ENCODE assay signal across 8 cellular contexts in the genomic region with DNA sequence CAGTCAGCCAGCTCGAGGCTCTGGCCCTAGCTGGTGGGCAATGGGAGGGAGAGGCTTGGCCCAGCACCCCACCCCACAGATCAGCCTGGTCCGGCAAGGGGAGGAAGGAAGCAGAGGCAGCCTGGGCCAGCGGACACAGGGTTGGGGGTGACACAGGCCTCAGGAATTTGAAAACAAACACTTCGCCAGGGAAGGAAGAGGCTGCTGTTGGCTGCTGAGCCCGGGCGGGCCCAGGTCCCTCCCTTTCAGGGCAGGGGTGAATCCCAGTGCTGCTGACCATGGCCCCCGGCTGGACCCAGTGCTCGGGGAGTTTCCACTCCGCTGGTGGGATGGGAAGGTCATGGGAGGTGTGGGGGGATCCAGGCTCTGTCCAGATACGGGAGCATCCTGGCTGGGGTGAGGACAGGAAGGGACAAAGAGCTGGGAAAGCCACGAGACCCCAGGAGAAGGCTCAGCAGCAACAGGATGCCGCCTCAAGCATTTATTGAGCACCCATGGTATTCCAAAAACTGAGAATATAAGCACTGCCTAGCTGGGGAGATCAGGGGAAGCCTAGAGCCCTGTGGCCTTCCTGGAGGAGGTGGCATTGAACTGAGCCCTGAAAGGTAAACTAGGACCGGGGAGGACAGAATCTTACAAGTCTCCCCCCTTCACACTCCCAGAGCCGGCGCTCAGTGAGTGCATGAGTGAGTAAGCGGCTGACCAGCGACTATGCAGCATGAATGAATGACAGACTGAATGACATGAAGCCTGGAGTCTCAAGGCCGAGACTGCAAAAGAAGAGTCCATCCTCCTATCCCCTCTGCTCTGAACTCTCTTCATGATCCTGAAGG. TPM values are rescaled to one million over a fixed set of nuclear protein-coding genes. Genes with fewer than 3 reads are reported as not detected.
A peak's percentile ranks its signal among the peaks of the same experiment; 100 is the strongest.
DNase-seq lines count a peak whose midpoint lies in the region; ATAC-seq, FAIRE-seq and TF ChIP-seq lines count a peak whose summit lies in the region.

No MANE protein-coding gene starts in this region.

- TF ChIP-seq EP300 in stomach (IDR thresholded peaks at IDR 0.05), result no peak

- H3K36me3 ChIP-seq in keratinocyte (ENCODE audit: control insufficient read depth in 2 of 2, extremely low read depth in 1 of 2, insufficient read depth in 2 of 2, low read length in 2 of 2) (no peaks in the 10 kb centered on the region), stomach (no peaks in the 10 kb centered on the region)

- H2AFZ ChIP-seq in keratinocyte (ENCODE audit: control insufficient read depth, low read length), result peak overlapping the region; percentile 27

- H3K9me3 Mint-ChIP-seq in HFFc6, result no peaks in the 10 kb centered on the region
- H3K9me3 Mint-ChIP-seq in MCF 10A (ENCODE audit: unreplicated experiment), result no peaks in the 10 kb centered on the region

- WGBS in stomach, 5 donors, result 43 to 49% (median 46%) methylated on average over 17 to 18 of the region's 18 CpGs

- peaks cover 4% of the 10 kb centered on the region; the same call in 1 of the 2 replicates for H3K36me3 Mint-ChIP-seq in HFFc6 (ENCODE audit: low read depth)
- no peaks in the 10 kb centered on the region for H3K36me3 Mint-ChIP-seq in MCF 10A (ENCODE audit: insufficient read depth, unreplicated experiment)

- H3K27ac ChIP-seq in keratinocyte (ENCODE audit: control insufficient read depth, insufficient read depth, low read length) (peak overlapping the region; percentile 86), stomach (peak overlapping the region; percentile 69 to 94 (median 89))

- H4K20me1 ChIP-seq in keratinocyte (ENCODE audit: control insufficient read depth, extremely low read depth, insufficient read depth, low read length), result no peaks in the 10 kb centered on the region

- peak overlapping the region; percentile 83 for H3K4me3 Mint-ChIP-seq in HFFc6
- peak overlapping the region; percentile 69 for H3K4me3 Mint-ChIP-seq in MCF 10A (ENCODE audit: unreplicated experiment)

- no peaks in the 10 kb centered on the region for H3K9me1 ChIP-seq in keratinocyte (ENCODE audit: control insufficient read depth, extremely low read depth, insufficient read depth, low read length)

- H3K27me3 ChIP-seq in keratinocyte (ENCODE audit: control insufficient read depth, extremely low read depth, insufficient read depth, low read length) (no peaks in the 10 kb centered on the region), stomach (no peaks in the 10 kb centered on the region)

- POLR2A ChIA-PET in MCF 10A (lab: Yijun Ruan, JAX), result interaction anchor here (1.0 to 10.2 kb wide), 12 partner anchors 8 to 348 kb away, joined by 3 to 153 read pairs (median 13); a partner anchor contains a TSS

- H3K4me1 ChIP-seq in keratinocyte (ENCODE audit: control insufficient read depth, extremely low read depth, insufficient read depth, low read length) (peaks cover 45% of the 10 kb centered on the region), stomach (peaks cover 42 to 76% (median 69%) of the 10 kb centered on the region in 4 donors)

- dilution Hi-C loops in keratinocyte (cut with MboI; ENCODE audit: extremely low pct_ligation_motif_present, low sequenced_read_pairs), result no loop called here

- CTCF ChIA-PET in MCF 10A (lab: Yijun Ruan, JAX), result interaction anchor here (1.2 to 14.5 kb wide), 6 partner anchors 18 to 175 kb away, joined by 3 to 373 read pairs (median 4); a partner anchor contains a TSS

- TF ChIP-seq POLR2A in stomach (IDR thresholded peaks at IDR 0.05), result no peak

- H3K9me3 ChIP-seq in keratinocyte (ENCODE audit: control insufficient read depth, low read depth, low read length) (no peaks in the 10 kb centered on the region), stomach (no peaks in the 10 kb centered on the region)

- TF ChIP-seq CTCF in HFFc6 (IDR thresholded peaks at IDR 0.05) (no peak), MCF 10A (IDR thresholded peaks at IDR 0.05; ENCODE audit: unreplicated experiment) (no peak), keratinocyte (optimal IDR thresholded peaks at IDR 0.05 in 1 of 3, IDR thresholded peaks at IDR 0.05 in 1 of 3, conservative IDR thresholded peaks at IDR 0.05 in 1 of 3; ENCODE audit: extremely low read depth in 1 of 3, insufficient read depth in 2 of 3, low read length in 3 of 3) (no peak), stomach (IDR thresholded peaks at IDR 0.05) (no peak)

- ATAC-seq in GM21515 (IDR thresholded peaks at IDR 0.05; ENCODE audit: unreplicated experiment), result no peak
- no peak for ATAC-seq in HG03280 (IDR thresholded peaks at IDR 0.05; ENCODE audit: unreplicated experiment)

- H3K27me3 Mint-ChIP-seq in HFFc6 (ENCODE audit: insufficient read depth) (no peaks in the 10 kb centered on the region; the same call in 1 of the 2 replicates), MCF 10A (ENCODE audit: insufficient read depth, unreplicated experiment) (no peaks in the 10 kb centered on the region)

- peak overlapping the region; percentile 67 for H3K9ac ChIP-seq in keratinocyte (ENCODE audit: control insufficient read depth, extremely low read depth, insufficient read depth, low read length)

- BruUV-seq in MCF 10A (replicated peaks; lab: Mats Ljungman, UMichigan), result TSS peak; percentile 54

- H3K4me1 Mint-ChIP-seq in HFFc6 (ENCODE audit: low read depth), result peaks cover 64% of the 10 kb centered on the region
- H3K4me1 Mint-ChIP-seq in MCF 10A (ENCODE audit: insufficient read depth, unreplicated experiment), result peaks cover 44% of the 10 kb centered on the region

- H3K4me3 ChIP-seq in keratinocyte (ENCODE audit: control insufficient read depth in 2 of 3, extremely low read depth in 1 of 3, insufficient read depth in 2 of 3, low read depth in 1 of 3, low read length in 3 of 3) (no peak overlapping the region), stomach (no peak overlapping the region)

- peak; percentile 55 for FAIRE-seq in keratinocyte (lab: Jason Lieb, UNC)

- peak overlapping the region; percentile 99 for H3K27ac Mint-ChIP-seq in HFFc6
- H3K27ac Mint-ChIP-seq in MCF 10A (ENCODE audit: low read depth, unreplicated experiment), result peak overlapping the region; percentile 98

- H3K4me2 ChIP-seq in keratinocyte (ENCODE audit: control insufficient read depth, extremely low read depth, insufficient read depth, low read depth, low read length), result peak overlapping the region; percentile 52

- intact Hi-C loops in MCF 10A (cut with micrococcal nuclease), result loop anchor here (1.0 to 5.0 kb wide), 2 partner anchors 26 to 35 kb away; a partner anchor contains a TSS
- intact Hi-C loops in stomach (cut with DNase I; ENCODE audit: low total_unique reads), result no loop called here

- peak; percentile 88 for DNase-seq in HFFc6
- DNase-seq in MCF 10A (ENCODE audit: unreplicated experiment), result peak; percentile 91
- DNase-seq in keratinocyte (ENCODE audit: low read depth, low spot score), result no peak
- DNase-seq in stomach, result peak; percentile 86
- no peak for DNase-seq in DMS153 (lab: John Stamatoyannopoulos, UW)
- DNase-seq in NCI-H2171 treated with DMSO at 0.1 percent for 48 hours (lab: John Stamatoyannopoulos, UW), result no peak

- H3K79me2 ChIP-seq in keratinocyte (ENCODE audit: control insufficient read depth, insufficient read depth, low read length), result no peaks in the 10 kb centered on the region

RNA-seq across cellular contexts. Expression of a gene that starts 26.2 kb away (rescaled TPM):
- total RNA-seq in HFFc6 (2021; fragmentation: NEBNext Ultra II Directional; extraction: Animal tissue kit (Norgen Biotek cat#: 25700)), result 100 to 1,000 TPM in 1 of 6 experiments, 10 to 100 TPM in 5; 77.3 to 106 (median 81.2) TPM
- total RNA-seq in MCF 10A (2022) (206 and 248 TPM in 2 replicates), stomach (100 to 1,000 TPM in 1 of 5 donors, 10 to 100 TPM in 3, 1 to 10 TPM in 1; 6.7 to 200 (median 42.7) TPM)
- polyA plus RNA-seq in keratinocyte (55.6 to 70.9 TPM (median 60.3 TPM) in 3 replicates), stomach (10 to 100 TPM in 2 of 3 donors, 1 to 10 TPM in 1; 4.6 to 30.4 (median 11.0) TPM)
- 31.9 TPM for polyA plus RNA-seq in keratinocyte (2011; ENCODE audit: low read depth)
- polyA plus RNA-seq in keratinocyte (2011; cell fraction: cytosol; rRNA removed), result 36.6 and 49.9 TPM in 2 replicates
- polyA plus RNA-seq in keratinocyte (2011; cell fraction: nucleus; rRNA removed), result 176 and 195 TPM in 2 replicates
- polyA plus RNA-seq in keratinocyte (2012; ENCODE audit: low replicate concordance), result 64.4 and 71.6 TPM in 2 replicates
- 113 to 223 TPM (median 129 TPM) in 3 replicates for polyA minus RNA-seq in keratinocyte
- polyA minus RNA-seq in keratinocyte (2011; cell fraction: cytosol; rRNA and poly(A)+ RNA removed), result 152 TPM
- polyA minus RNA-seq in keratinocyte (2011; cell fraction: nucleus; rRNA and poly(A)+ RNA removed), result 153 and 207 TPM in 2 replicates

RNA-seq across cellular contexts. Expression of a gene that starts 30.3 kb away (rescaled TPM):
- 1 to 10 TPM; 5.5 to 9.0 (median 7.2) TPM for total RNA-seq in HFFc6 (2021; fragmentation: NEBNext Ultra II Directional; extraction: Animal tissue kit (Norgen Biotek cat#: 25700))
- total RNA-seq in MCF 10A (2022) (1.7 and 1.9 TPM in 2 replicates), stomach (10 to 100 TPM in 2 of 5 donors, 1 to 10 TPM in 3; 3.5 to 17.4 (median 8.1) TPM)
- polyA plus RNA-seq in keratinocyte (5.0 to 7.1 TPM (median 5.1 TPM) in 3 replicates), stomach (10 to 100 TPM in 1 of 3 donors, 1 to 10 TPM in 2; 9.5 to 20.1 (median 9.5) TPM)
- polyA plus RNA-seq in keratinocyte (2011; ENCODE audit: low read depth), result 2.4 TPM
- polyA plus RNA-seq in keratinocyte (2011; cell fraction: cytosol; rRNA removed), result 2.6 and 4.1 TPM in 2 replicates
- polyA plus RNA-seq in keratinocyte (2011; cell fraction: nucleus; rRNA removed), result 10.6 and 14.4 TPM in 2 replicates
- 2.1 and 5.8 TPM in 2 replicates for polyA plus RNA-seq in keratinocyte (2012; ENCODE audit: low replicate concordance)
- 4.3 to 8.0 TPM (median 4.6 TPM) in 3 replicates for polyA minus RNA-seq in keratinocyte
- polyA minus RNA-seq in keratinocyte (2011; cell fraction: cytosol; rRNA and poly(A)+ RNA removed), result 4.4 TPM
- polyA minus RNA-seq in keratinocyte (2011; cell fraction: nucleus; rRNA and poly(A)+ RNA removed), result 3.0 and 4.4 TPM in 2 replicates

RNA-seq across cellular contexts. Expression of a gene that starts 54.9 kb away (rescaled TPM):
- 10 to 100 TPM in 1 of 6 experiments, 1 to 10 TPM in 5; 6.5 to 11.8 (median 7.5) TPM for total RNA-seq in HFFc6 (2021; fragmentation: NEBNext Ultra II Directional; extraction: Animal tissue kit (Norgen Biotek cat#: 25700))
- total RNA-seq in MCF 10A (2022) (8.3 and 13.2 TPM in 2 replicates), stomach (10 to 100 TPM in 1 of 5 donors, 1 to 10 TPM in 2, under 1 TPM in 1, not detected in 1; 0.45 to 18.8 (median 2.7) TPM)
- polyA plus RNA-seq in keratinocyte (1.7 to 3.6 TPM (median 2.5 TPM) in 3 replicates), stomach (1 to 10 TPM; 1.8 to 3.4 (median 2.3) TPM)
- 0.85 TPM for polyA plus RNA-seq in keratinocyte (2011; ENCODE audit: low read depth)
- 0.83 and 3.8 TPM in 2 replicates for polyA plus RNA-seq in keratinocyte (2011; cell fraction: cytosol; rRNA removed)
- 2.1 and 3.4 TPM in 2 replicates for polyA plus RNA-seq in keratinocyte (2011; cell fraction: nucleus; rRNA removed)
- polyA plus RNA-seq in keratinocyte (2012; ENCODE audit: low replicate concordance), result 1.6 and 4.7 TPM in 2 replicates
- 3.3 to 12.7 TPM (median 7.3 TPM) in 3 replicates for polyA minus RNA-seq in keratinocyte
- polyA minus RNA-seq in keratinocyte (2011; cell fraction: cytosol; rRNA and poly(A)+ RNA removed), result 9.6 TPM
- polyA minus RNA-seq in keratinocyte (2011; cell fraction: nucleus; rRNA and poly(A)+ RNA removed), result 2.2 and 5.0 TPM in 2 replicates

Comparison
In these comparisons a context has a peak if more than half of its experiments do, and no peak if none do; other contexts are left out.
1. DNase-seq: peak in HFFc6 (single experiment), MCF 10A (single experiment) and stomach (single experiment); none in keratinocyte (single experiment), DMS153 (single experiment) and NCI-H2171 treated with DMSO at 0.1 percent for 48 hours (single experiment).